In the genomic region with DNA sequence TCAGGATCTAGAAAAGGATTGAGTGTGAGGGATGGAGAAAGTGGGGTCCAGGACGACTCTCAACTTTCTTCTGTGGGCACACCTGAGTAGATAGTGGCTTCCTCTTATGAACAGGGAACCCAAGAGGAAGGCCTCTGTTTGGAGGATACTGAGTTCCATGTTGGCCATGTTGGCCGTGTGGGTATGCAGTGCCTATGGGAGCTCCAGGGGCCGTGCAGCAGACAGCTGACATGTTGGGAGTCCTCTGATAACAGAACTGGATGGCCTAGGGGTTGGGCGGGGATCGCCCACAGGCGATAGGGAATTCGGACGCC, we compare ENCODE assay signal across 8 cellular contexts. TPM values are rescaled to one million over a fixed set of nuclear protein-coding genes. Genes with fewer than 3 reads are reported as not detected.
DNase-seq lines count a peak whose midpoint lies in the region; ATAC-seq, FAIRE-seq and TF ChIP-seq lines count a peak whose summit lies in the region.

No MANE protein-coding gene starts in this region.

- H3K4me1 ChIP-seq in mucosa of descending colon (ENCODE audit: low read depth) = peaks cover 11% of the 10 kb centered on the region

- TF ChIP-seq CTCF in brain microvascular endothelial cell (IDR thresholded peaks at IDR 0.05; ENCODE audit: low read depth, low read length, missing control alignments) (no peak), mucosa of descending colon (IDR thresholded peaks at IDR 0.05) (no peak)

- ATAC-seq in GM18498 (IDR thresholded peaks at IDR 0.05; ENCODE audit: unreplicated experiment) (peak; percentile 14), HG03520 (IDR thresholded peaks at IDR 0.05; ENCODE audit: unreplicated experiment) (peak; percentile 15), mucosa of descending colon (peak; percentile 17), sciatic nerve (no peak)

- peak overlapping the region; percentile 95 for H3K27ac ChIP-seq in brain microvascular endothelial cell

- H3K36me3 ChIP-seq in brain microvascular endothelial cell (replicated peaks) (peaks cover 25% of the 10 kb centered on the region), mucosa of descending colon (ENCODE audit: low read depth) (no peaks in the 10 kb centered on the region)

- FAIRE-seq in HTR-8/SVneo (lab: Jason Lieb, UNC) = no peak

- no peaks in the 10 kb centered on the region for H3K27me3 ChIP-seq in brain microvascular endothelial cell (replicated peaks)

- DNase-seq in brain microvascular endothelial cell (no peak), mucosa of descending colon (no peak), NOMO-1 treated with DMSO at 0.1 percent for 48 hours (lab: John Stamatoyannopoulos, UW; ENCODE audit: unreplicated experiment) (no peak), sciatic nerve (ENCODE audit: low spot score) (no peak), HTR-8/SVneo (ENCODE audit: insufficient read length, low spot score) (no peak), NCI-H2107 (lab: John Stamatoyannopoulos, UW) (no peak)

- intact Hi-C loops in mucosa of descending colon (cut with DNase I, micrococcal nuclease) = no loop called here
- intact Hi-C loops in sciatic nerve (cut with DNase I) = no loop called here

- H3K4me3 ChIP-seq in brain microvascular endothelial cell (ENCODE audit: low read depth, low read length) (peak overlapping the region; percentile 71), mucosa of descending colon (peak overlapping the region; percentile 58)

- H3K9me3 ChIP-seq in mucosa of descending colon = no peaks in the 10 kb centered on the region

- in situ Hi-C loops in brain microvascular endothelial cell (cut with HindIII; ENCODE audit: low pct_ligation_motif_present, low sequenced_read_pairs) = no loop called here

RNA-seq across cellular contexts. Expression of a gene that starts 43.0 kb away (rescaled TPM):
- 10 to 100 TPM; 19.3 to 46.0 (median 36.6) TPM for total RNA-seq in mucosa of descending colon
- 12.5 TPM for total RNA-seq in sciatic nerve

RNA-seq across cellular contexts. Expression of a gene that starts 43.2 kb away (rescaled TPM):
- 1 to 10 TPM; 1.7 to 4.1 (median 2.3) TPM for total RNA-seq in mucosa of descending colon
- 3.9 TPM for total RNA-seq in sciatic nerve
